Comparison of ENCODE assay signal across 11 cellular contexts in genomic region chr4:76952071-76952470, GRCh38. TPM values are rescaled to one million over a fixed set of nuclear protein-coding genes. Genes with fewer than 3 reads are reported as not detected.
DNase-seq lines count a peak whose midpoint lies in the region; ATAC-seq and TF ChIP-seq lines count a peak whose summit lies in the region.
"Had no signal": no experiment of that assay in that cellular context is flagged by ENCODE, and none has a peak within 500 bp of the region (broad histone marks: within the 10 kb centered on the region; RNA-seq: fewer than 3 reads in every experiment).

No MANE protein-coding gene starts in this region.

- no peaks in the 10 kb centered on the region for H3K9me3 Mint-ChIP-seq in mesothelial cell of epicardium

- in situ Hi-C loops in astrocyte of the spinal cord (cut with HindIII; ENCODE audit: low sequenced_read_pairs), result no loop called here

- CTCF ChIA-PET in AG04449 (lab: Yijun Ruan, JAX) (interaction anchor here (1.3 to 1.7 kb wide), 4 partner anchors 180 to 441 kb away, joined by 3 to 4 read pairs (median 4); no protein-coding TSS in a partner anchor), HEK293T (lab: Yijun Ruan, JAX) (interaction anchor here (0.7 kb wide), 1 partner anchor 19 kb away, joined by 3 read pairs; no protein-coding TSS in a partner anchor)

- TF ChIP-seq CTCF in AG04449 (IDR thresholded peaks at IDR 0.05; ENCODE audit: insufficient read depth, low read length, missing control alignments), result no peak
- no peak for TF ChIP-seq CTCF in astrocyte of the spinal cord (IDR thresholded peaks at IDR 0.05; ENCODE audit: low read depth, low read length)
- no peak for TF ChIP-seq CTCF in mesothelial cell of epicardium (IDR thresholded peaks at IDR 0.05; ENCODE audit: unreplicated experiment)

- DNase-seq in AG04449 (ENCODE audit: low read depth, low spot score) (no peak), HEK293T (ENCODE audit: extremely low spot score) (no peak), astrocyte of the spinal cord (ENCODE audit: low read depth, low spot score) (no peak), mesothelial cell of epicardium (ENCODE audit: low spot score in 2 of 2, unreplicated experiment in 2 of 2) (no peak), NCI-H510A (lab: John Stamatoyannopoulos, UW) (no peak), hepatic stellate cell (ENCODE audit: low spot score) (no peak), activated gamma-delta T cell treated with Interleukin-2 at 50 U/mL for 16 hours (no peak)
- DNase-seq: activated T-cell treated with anti-CD3 and anti-CD28 coated beads, Interleukin-2, amount 50 U/mL, for 1 hour; stimulated activated CD4-positive, alpha-beta T cell treated with anti-CD3 and anti-CD28 coated beads, Interleukin-15, amount 100 ng/mL, for 24 hours; stimulated activated CD8-positive, alpha-beta memory T cell treated with anti-CD3 and anti-CD28 coated beads, Interleukin-4, amount 100 ng/mL, for 48 hours had no signal

- H3K27ac Mint-ChIP-seq in mesothelial cell of epicardium, result no peak overlapping the region

- H3K27me3 Mint-ChIP-seq in mesothelial cell of epicardium (ENCODE audit: low read depth), result no peaks in the 10 kb centered on the region

- no peak for ATAC-seq in HG02852 (IDR thresholded peaks at IDR 0.05; ENCODE audit: unreplicated experiment)

- peaks cover 41% of the 10 kb centered on the region for H3K4me1 Mint-ChIP-seq in mesothelial cell of epicardium

- H3K4me3 ChIP-seq in AG04449 (ENCODE audit: low read depth, low read length) (peak overlapping the region; percentile 91), astrocyte of the spinal cord (ENCODE audit: low read depth, low read length) (peak overlapping the region; percentile 94)

- H3K4me3 Mint-ChIP-seq in mesothelial cell of epicardium, result peak overlapping the region; percentile 81

- POLR2A ChIA-PET in AG04449 (lab: Yijun Ruan, JAX), result interaction anchor here (0.5 to 3.3 kb wide), 7 partner anchors 34 to 199 kb away, joined by 3 to 16 read pairs (median 4); no protein-coding TSS in a partner anchor
- POLR2A ChIA-PET in HEK293T (lab: Yijun Ruan, JAX), result no interaction called here

- no peaks in the 10 kb centered on the region for H3K36me3 Mint-ChIP-seq in mesothelial cell of epicardium

TF ChIP-seq in HEK293T, 16 proteins besides CTCF, POLR2A, EP300 and RAD21:
- no peak for TF ChIP-seq NFRKB (IDR thresholded peaks at IDR 0.05)
- TF ChIP-seq FOXK2 (IDR thresholded peaks at IDR 0.05), result no peak
- no peak for TF ChIP-seq ZNF384 (IDR thresholded peaks at IDR 0.05)
- TF ChIP-seq HDGF (IDR thresholded peaks at IDR 0.05; ENCODE audit: borderline replicate concordance), result no peak
- TF ChIP-seq FOXM1 (IDR thresholded peaks at IDR 0.05; ENCODE audit: borderline replicate concordance), result no peak
- TF ChIP-seq PKNOX1 (IDR thresholded peaks at IDR 0.05), result peak; percentile 23; the same call in 1 of the 2 replicates
- TF ChIP-seq LEF1 (IDR thresholded peaks at IDR 0.05; ENCODE audit: borderline replicate concordance), result no peak
- TF ChIP-seq CTBP1 (IDR thresholded peaks at IDR 0.05; ENCODE audit: borderline replicate concordance), result no peak

RNA-seq across cellular contexts. Expression of gene SEPTIN11, which starts 2.5 kb away (rescaled TPM):
- 83.6 to 88.5 TPM (median 84.1 TPM) in 3 replicates for total RNA-seq in mesothelial cell of epicardium

RNA-seq across cellular contexts. Expression of gene SOWAHB, which starts 54.1 kb away (rescaled TPM):
- total RNA-seq in mesothelial cell of epicardium, result 1.1 to 1.3 TPM (median 1.2 TPM) in 3 replicates
